ENCODE assay signal across 7 cellular contexts in genomic region chr12:69415471-69416275, GRCh38. TPM values are rescaled to one million over a fixed set of nuclear protein-coding genes. Genes with fewer than 3 reads are reported as not detected.
DNase-seq lines count a peak whose midpoint lies in the region; ATAC-seq and TF ChIP-seq lines count a peak whose summit lies in the region.

No MANE protein-coding gene starts in this region.

- no peaks in the 10 kb centered on the region for H3K36me3 ChIP-seq in SJSA1
- H3K36me3 ChIP-seq in mesodermal cell (ENCODE audit: control insufficient read depth, insufficient read depth, low read length) = no peaks in the 10 kb centered on the region

- no peak for ATAC-seq in GM18909 (IDR thresholded peaks at IDR 0.05; ENCODE audit: poor library complexity, unreplicated experiment)

- TF ChIP-seq CTCF in HFF-Myc (IDR thresholded peaks at IDR 0.05; ENCODE audit: low read depth, low read length, missing control alignments) (peak; percentile 84), epithelial cell of proximal tubule (conservative IDR thresholded peaks at IDR 0.05; ENCODE audit: low read depth, low read length) (peak; percentile 84)

- DNase-seq in DMS79 treated with DMSO at 0.1 percent for 48 hours (lab: John Stamatoyannopoulos, UW) (peak; percentile 22), HFF-Myc (ENCODE audit: extremely low read depth, low read depth) (peak; percentile 94), SJSA1 (ENCODE audit: low read depth in 1 of 2, low spot score in 2 of 2) (peak; percentile 62 to 79), epithelial cell of proximal tubule (ENCODE audit: low read depth) (no peak)
- DNase-seq in effector CD4-positive, alpha-beta T cell = no peak

- H3K27me3 ChIP-seq in SJSA1 (replicated peaks) = no peaks in the 10 kb centered on the region

- peaks cover 15% of the 10 kb centered on the region for H3K4me1 ChIP-seq in SJSA1 (replicated peaks)
- H3K4me1 ChIP-seq in mesodermal cell (ENCODE audit: control insufficient read depth, insufficient read depth, low read length, poor library complexity, severe bottlenecking) = peaks cover 7% of the 10 kb centered on the region

- H3K9me3 ChIP-seq in SJSA1 (replicated peaks) = no peaks in the 10 kb centered on the region
- H3K9me3 ChIP-seq in mesodermal cell (ENCODE audit: control insufficient read depth, low read length) = no peaks in the 10 kb centered on the region

- H3K27ac ChIP-seq in SJSA1 = peak overlapping the region; percentile 43
- H3K27ac ChIP-seq in mesodermal cell (ENCODE audit: low read depth, low read length, severe bottlenecking) = peak overlapping the region; percentile 76

- no peak overlapping the region for H3K4me3 ChIP-seq in HFF-Myc (replicated peaks; ENCODE audit: low read depth, low read length)
- no peak overlapping the region for H3K4me3 ChIP-seq in SJSA1
- no peak overlapping the region for H3K4me3 ChIP-seq in epithelial cell of proximal tubule (ENCODE audit: low read depth, low read length)
- H3K4me3 ChIP-seq in mesodermal cell (ENCODE audit: extremely low read depth, insufficient read depth, low read length, poor library complexity, severe bottlenecking) = no peak overlapping the region

- 60 to 74% methylated on average over 4 to 6 of the region's 8 CpGs for WGBS in mesodermal cell (ENCODE audit: insufficient coverage in 2 of 2), 2 experiments

RNA-seq across cellular contexts. Expression of gene FRS2, which starts 54.5 kb away (rescaled TPM):
- total RNA-seq in SJSA1 (2014; rRNA removed; shearing (Covaris generic)) = 41.3 and 87.5 TPM in 2 replicates
- 14.0 and 28.9 TPM in 2 replicates for total RNA-seq in epithelial cell of proximal tubule
- polyA plus RNA-seq in mesodermal cell (2013, experiment 1 of 2) = 22.0 TPM
- 22.2 TPM for polyA plus RNA-seq in mesodermal cell (2013, experiment 2 of 2)

RNA-seq across cellular contexts. Expression of gene YEATS4, which starts 56.1 kb away (rescaled TPM):
- 29.6 and 65.9 TPM in 2 replicates for total RNA-seq in SJSA1 (2014; rRNA removed; shearing (Covaris generic))
- 38.9 and 50.6 TPM in 2 replicates for total RNA-seq in epithelial cell of proximal tubule
- 17.7 TPM for polyA plus RNA-seq in mesodermal cell (2013, experiment 1 of 2)
- 24.2 TPM for polyA plus RNA-seq in mesodermal cell (2013, experiment 2 of 2)

Comparison
In these comparisons a context has a peak if more than half of its experiments do, and no peak if none do; other contexts are left out.
1. DNase-seq: peak in DMS79 treated with DMSO at 0.1 percent for 48 hours (single experiment), HFF-Myc (single experiment) and SJSA1 (2 of 2); none in epithelial cell of proximal tubule (single experiment) and effector CD4-positive, alpha-beta T cell (single experiment).